23 cellular contexts compared by ENCODE assay signal in the genomic region with DNA sequence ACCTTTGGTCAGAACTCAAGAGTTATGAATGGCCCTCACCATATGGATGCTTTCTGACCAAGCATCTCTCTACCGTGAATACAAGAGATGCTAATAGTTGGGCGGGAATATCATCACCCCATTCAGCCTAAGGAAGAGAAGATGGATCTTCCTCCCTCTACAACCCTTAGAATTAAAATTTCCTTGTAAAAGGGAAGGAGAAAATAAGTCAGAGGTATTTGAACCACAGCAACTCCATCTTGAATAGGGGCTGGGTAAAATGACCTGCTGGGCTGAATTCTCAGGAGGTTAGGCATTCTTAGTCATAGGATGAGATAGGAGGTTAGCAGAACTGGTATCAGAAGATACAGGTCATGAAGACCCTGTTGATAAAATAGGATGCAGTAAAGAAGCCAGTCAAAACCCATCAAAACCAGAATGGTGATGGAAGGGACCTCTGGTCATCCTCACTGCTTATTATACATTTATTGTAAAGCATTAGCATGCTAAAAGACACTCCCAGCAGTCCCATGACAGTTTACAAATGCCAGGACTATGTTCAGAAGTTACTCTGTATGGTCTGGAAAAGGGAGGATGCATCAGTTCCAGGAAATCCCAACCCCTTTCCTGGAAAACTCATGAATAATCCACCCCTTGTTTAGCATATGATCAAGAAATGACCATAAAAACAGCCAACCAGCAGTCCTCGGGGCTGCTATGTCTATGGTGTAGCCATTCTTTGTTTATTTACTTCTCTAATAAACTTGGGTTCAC.
"Had no signal": no experiment of that assay in that cellular context is flagged by ENCODE, and none has a peak within 500 bp of the region (broad histone marks: within the 10 kb centered on the region; RNA-seq: fewer than 3 reads in every experiment).

No MANE protein-coding gene starts in this region.

- H3K9ac ChIP-seq: SK-N-SH had no signal

- H3K27me3 ChIP-seq: adrenal gland, SJCRH30 had no signal

- H3K27ac Mint-ChIP-seq: activated CD8-positive, alpha-beta T cell treated with anti-CD3 and anti-CD28 coated beads for 36 hours; activated naive CD8-positive, alpha-beta T cell treated with anti-CD3 and anti-CD28 coated beads, Interleukin-2, amount 10 ng/mL, durations not matched to agents 7 days and 5 days; activated T-cell treated with anti-CD3 and anti-CD28 coated beads, Interleukin-2, amount 50 U/mL, for 72 hours; activated T-helper 2 cell treated with anti-CD3 and anti-CD28 coated beads, Interferon-gamma antibody, Interleukin-2, Interleukin-4, amounts not matched to agents 10 μg/mL and 5 μg/mL and 100 μg/mL, durations not matched to agents 14 hours and 24 hours and 36 hours had no signal

- H3K4me3 ChIP-seq: adrenal gland, SJCRH30 had no signal

- H3K27ac ChIP-seq: adrenal gland, SJCRH30, VCaP had no signal

- H3K9me3 ChIP-seq: adrenal gland, SJCRH30, SK-N-SH had no signal

- H3K4me1 ChIP-seq: adrenal gland, SJCRH30 had no signal

- DNase-seq: activated CD4-positive, CD25-positive, alpha-beta regulatory T cell; activated CD8-positive, alpha-beta memory T cell treated with anti-CD3 and anti-CD28 coated beads, Interleukin-2, amount 50 U/mL, for 4 hours; activated CD8-positive, alpha-beta T cell treated with anti-CD3 and anti-CD28 coated beads for 36 hours; activated naive CD4-positive, alpha-beta T cell treated with anti-CD3 and anti-CD28 coated beads, Interleukin-2, amount 50 U/mL, for 16 hours; activated naive CD8-positive, alpha-beta T cell treated with anti-CD3 and anti-CD28 coated beads, Interleukin-2, amount 10 ng/mL, durations not matched to agents 7 days and 5 days; activated T-cell treated with anti-CD3 and anti-CD28 coated beads, Interleukin-2, amount 50 U/mL, for 72 hours; adrenal gland; anterior cingulate cortex; caudate nucleus; Karpas-422; NCI-H1417; NCI-H1930; NCI-H2171; NCI-H2227 treated with DMSO at 0.1 percent for 48 hours; NCI-H446 treated with DMSO at 0.1 percent for 48 hours; NCI-H526; NCI-H774; RPMI8226; SJCRH30; SK-N-SH; T-helper 1 cell had no signal

- H3K4me3 Mint-ChIP-seq: activated CD8-positive, alpha-beta T cell treated with anti-CD3 and anti-CD28 coated beads for 36 hours; activated naive CD8-positive, alpha-beta T cell treated with anti-CD3 and anti-CD28 coated beads, Interleukin-2, amount 10 ng/mL, durations not matched to agents 7 days and 5 days; activated T-cell treated with anti-CD3 and anti-CD28 coated beads, Interleukin-2, amount 50 U/mL, for 72 hours had no signal

- H3K36me3 ChIP-seq: adrenal gland, SJCRH30 had no signal

- H3K27me3 Mint-ChIP-seq: activated CD8-positive, alpha-beta T cell treated with anti-CD3 and anti-CD28 coated beads for 36 hours; activated naive CD8-positive, alpha-beta T cell treated with anti-CD3 and anti-CD28 coated beads, Interleukin-2, amount 10 ng/mL, durations not matched to agents 7 days and 5 days had no signal

- H3K4me2 ChIP-seq: SK-N-SH had no signal

- H3K9me3 Mint-ChIP-seq: activated CD8-positive, alpha-beta T cell treated with anti-CD3 and anti-CD28 coated beads for 36 hours; activated naive CD8-positive, alpha-beta T cell treated with anti-CD3 and anti-CD28 coated beads, Interleukin-2, amount 10 ng/mL, durations not matched to agents 7 days and 5 days; activated T-helper 2 cell treated with anti-CD3 and anti-CD28 coated beads, Interferon-gamma antibody, Interleukin-2, Interleukin-4, amounts not matched to agents 10 μg/mL and 5 μg/mL and 100 μg/mL, durations not matched to agents 14 hours and 24 hours and 36 hours had no signal
